Comparison of ENCODE assay signal across 39 cellular contexts in genomic region chr1:2488688-2489087, GRCh38. TPM values are rescaled to one million over a fixed set of nuclear protein-coding genes. Genes with fewer than 3 reads are reported as not detected.
"Had no signal": no experiment of that assay in that cellular context is flagged by ENCODE, and none has a peak within 500 bp of the region (broad histone marks: within the 10 kb centered on the region; RNA-seq: fewer than 3 reads in every experiment).

No MANE protein-coding gene starts in this region.

- H3K9me3 ChIP-seq: MG63 had no signal

- H3K4me2 ChIP-seq: KMS-11 had no signal

- DNase-seq: Karpas-422, Kasumi-1, MG63, MM.1S, MV-4-11, NCI-H1048, NCI-H1092, NCI-H1092 treated with DMSO at 0.1 percent for 48 hours, NCI-H1105, NCI-H1105 treated with DMSO at 0.1 percent for 48 hours, NCI-H1417, NCI-H1417 treated with DMSO at 0.1 percent for 48 hours, NCI-H1436, NCI-H1436 treated with DMSO at 0.1 percent for 48 hours, NCI-H146, NCI-H1694, NCI-H1694 treated with DMSO at 0.1 percent for 48 hours, NCI-H187 treated with DMSO at 0.1 percent for 48 hours, NCI-H1930, NCI-H2029, NCI-H2029 treated with DMSO at 0.1 percent for 48 hours, NCI-H2081, NCI-H2081 treated with DMSO at 0.1 percent for 48 hours, NCI-H2107, NCI-H2171, NCI-H2171 treated with DMSO at 0.1 percent for 48 hours, NCI-H2227 treated with DMSO at 0.1 percent for 48 hours, NCI-H226, NCI-H345, NCI-H446, NCI-H446 treated with DMSO at 0.1 percent for 48 hours, NCI-H510A, NCI-H510A treated with DMSO at 0.1 percent for 48 hours, NCI-H524 had no signal

- H3K27me3 ChIP-seq: MG63 had no signal

- H3K4me3 ChIP-seq: MG63 had no signal

- H3K9ac ChIP-seq: KMS-11 had no signal

- H3K27ac ChIP-seq: KMS-11 had no signal

- H3K36me3 ChIP-seq: MG63 had no signal

RNA-seq across cellular contexts. Expression of gene PLCH2, which starts 12.6 kb away (rescaled TPM):
- total RNA-seq: LHCN-M2, M059J, NCI-H460 had no signal

RNA-seq across cellular contexts. Expression of gene HES5, which starts 41.4 kb away (rescaled TPM):
- total RNA-seq: LHCN-M2, M059J, MCF 10A, NCI-H460 had no signal
